Comparison of ENCODE assay signal across 17 cellular contexts in genomic region chr2:39668576-39668975, GRCh38. TPM values are rescaled to one million over a fixed set of nuclear protein-coding genes. Genes with fewer than 3 reads are reported as not detected.
DNase-seq lines count a peak whose midpoint lies in the region; TF ChIP-seq lines count a peak whose summit lies in the region.
"Had no signal": no experiment of that assay in that cellular context is flagged by ENCODE, and none has a peak within 500 bp of the region (broad histone marks: within the 10 kb centered on the region; RNA-seq: fewer than 3 reads in every experiment).

No MANE protein-coding gene starts in this region.

- peaks cover 28% of the 10 kb centered on the region for H3K27me3 Mint-ChIP-seq in brain
- H3K27me3 Mint-ChIP-seq in nephron (ENCODE audit: low read depth) = peaks cover 41% of the 10 kb centered on the region
- peaks cover 44% of the 10 kb centered on the region for H3K27me3 Mint-ChIP-seq in neural crest cell (ENCODE audit: low read depth)
- H3K27me3 Mint-ChIP-seq in type B pancreatic cell = peaks cover 67% of the 10 kb centered on the region

- no peaks in the 10 kb centered on the region for H3K9me3 ChIP-seq in right atrium auricular region
- H3K9me3 ChIP-seq: HAP-1 had no signal

- H3K4me3 Mint-ChIP-seq in brain (peak overlapping the region; percentile 91 to 97 (median 94)), nephron (peak overlapping the region; percentile 76 to 92 (median 90)), neural crest cell (peak overlapping the region; percentile 94), type B pancreatic cell (peak overlapping the region; percentile 9)
- H3K4me3 Mint-ChIP-seq: CD4-positive, alpha-beta memory T cell; HFFc6 had no signal

- no peaks in the 10 kb centered on the region for H3K36me3 ChIP-seq in right atrium auricular region
- H3K36me3 ChIP-seq: HAP-1 had no signal

- H3K27ac Mint-ChIP-seq in brain (peak overlapping the region in 2 of 5 experiments; percentile 80 to 93), nephron (peak overlapping the region in 1 of 3 experiments; percentile 60), neural crest cell (ENCODE audit: unreplicated experiment) (no peak overlapping the region), type B pancreatic cell (no peak overlapping the region)
- H3K27ac Mint-ChIP-seq: CD4-positive, alpha-beta memory T cell; HFFc6 had no signal

- H3K27me3 ChIP-seq in right atrium auricular region = no peaks in the 10 kb centered on the region

- no peak overlapping the region for H3K4me3 ChIP-seq in right atrium auricular region
- H3K4me3 ChIP-seq: HAP-1 had no signal

- DNase-seq in neural crest cell (ENCODE audit: low read depth, low spot score) (no peak), type B pancreatic cell (ENCODE audit: extremely low spot score, unreplicated experiment) (no peak), medulla oblongata (ENCODE audit: extremely low spot score) (no peak), islet precursor cell (no peak), NCI-H345 (lab: John Stamatoyannopoulos, UW) (no peak), right atrium auricular region (ENCODE audit: low spot score) (no peak)
- DNase-seq: Calu3; CD4-positive, alpha-beta memory T cell; COR-L47; DMS53; DMS79 treated with DMSO at 0.1 percent for 48 hours; GOT3; HFFc6 had no signal

- no peak overlapping the region for H3K27ac ChIP-seq in right atrium auricular region

- TF ChIP-seq CTCF in brain (conservative IDR thresholded peaks at IDR 0.05) (no peak), nephron (IDR thresholded peaks at IDR 0.05; ENCODE audit: unreplicated experiment in 3 of 3) (no peak), neural crest cell (conservative IDR thresholded peaks at IDR 0.05) (no peak), type B pancreatic cell (conservative IDR thresholded peaks at IDR 0.05) (no peak), right atrium auricular region (IDR thresholded peaks at IDR 0.05) (no peak)

- peaks cover 1% of the 10 kb centered on the region for H3K36me3 Mint-ChIP-seq in brain
- peaks cover 1% of the 10 kb centered on the region for H3K36me3 Mint-ChIP-seq in nephron (ENCODE audit: low read depth)
- H3K36me3 Mint-ChIP-seq in neural crest cell (ENCODE audit: low read depth) = peaks cover under 1% of the 10 kb centered on the region
- peaks cover 3% of the 10 kb centered on the region for H3K36me3 Mint-ChIP-seq in type B pancreatic cell
- H3K36me3 Mint-ChIP-seq: CD4-positive, alpha-beta memory T cell had no signal

- H3K9me3 Mint-ChIP-seq in brain = no peaks in the 10 kb centered on the region
- H3K9me3 Mint-ChIP-seq in nephron = no peaks in the 10 kb centered on the region
- no peaks in the 10 kb centered on the region for H3K9me3 Mint-ChIP-seq in neural crest cell
- no peaks in the 10 kb centered on the region for H3K9me3 Mint-ChIP-seq in type B pancreatic cell
- H3K9me3 Mint-ChIP-seq: HFFc6 had no signal

- H3K4me1 Mint-ChIP-seq in brain = peaks cover 59% of the 10 kb centered on the region
- H3K4me1 Mint-ChIP-seq in nephron = peaks cover 22% of the 10 kb centered on the region
- peaks cover 22% of the 10 kb centered on the region for H3K4me1 Mint-ChIP-seq in neural crest cell
- peaks cover 19% of the 10 kb centered on the region for H3K4me1 Mint-ChIP-seq in type B pancreatic cell (ENCODE audit: unreplicated experiment)

- peaks cover 0 to 7% of the 10 kb centered on the region in 2 donors for H3K4me1 ChIP-seq in right atrium auricular region

RNA-seq across cellular contexts. Expression of gene TMEM178A, which starts 2.9 kb away (rescaled TPM):
- polyA plus RNA-seq in brain (ENCODE audit: insufficient read depth, low read depth, low replicate concordance) = 25.1 TPM
- 12.0 and 12.3 TPM in 2 replicates for total RNA-seq in neural crest cell
- total RNA-seq in type B pancreatic cell (ENCODE audit: low replicate concordance) = 3.1 and 9.3 TPM in 2 replicates
- 1 to 10 TPM; 2.9 to 4.3 TPM for total RNA-seq in right atrium auricular region
- total RNA-seq: A172; CD4-positive, alpha-beta memory T cell had no signal
- polyA plus RNA-seq: CD4-positive, alpha-beta memory T cell had no signal

Comparison
In these comparisons a context has a peak if more than half of its experiments do, and no peak if none do; other contexts are left out.
1. H3K4me3 Mint-ChIP-seq: peak in every context shown above with its lines; median percentile 94 in brain; 94 in neural crest cell; 90 in nephron; 9 in type B pancreatic cell.